10 cellular contexts compared by ENCODE assay signal in the genomic region with DNA sequence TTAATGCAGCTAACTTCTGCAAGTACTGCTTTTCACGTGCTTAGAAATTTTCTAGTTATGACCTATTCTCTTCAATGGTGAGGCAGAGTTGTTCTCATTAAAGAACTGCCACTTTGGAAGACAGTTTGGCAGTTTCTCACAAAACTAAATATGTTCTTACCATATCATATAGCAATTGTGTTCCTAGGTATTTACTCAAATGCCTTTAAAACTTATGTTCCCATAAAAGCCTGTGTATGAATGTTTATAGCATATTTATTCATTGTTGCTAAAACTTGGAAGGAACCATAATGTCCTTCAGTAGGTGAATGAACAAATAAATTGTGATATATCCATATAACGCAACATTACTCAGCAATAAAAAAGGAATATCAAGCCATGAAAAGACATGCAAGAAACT.
"Had no signal": no experiment of that assay in that cellular context is flagged by ENCODE, and none has a peak within 500 bp of the region (broad histone marks: within the 10 kb centered on the region; RNA-seq: fewer than 3 reads in every experiment).

No MANE protein-coding gene starts in this region.

- H3K36me3 ChIP-seq: HAP-1 had no signal

- FAIRE-seq: HepG2 had no signal

- DNase-seq: GM23248, GOT3, H7, HFFc6, KBM-7 had no signal

- H3K9ac ChIP-seq: GM23248, KMS-11 had no signal

- H3K4me3 ChIP-seq: GM23248, HAP-1 had no signal

- ATAC-seq: HCT116, HepG2 had no signal

- H2AFZ ChIP-seq: GM23248 had no signal

- H3K27ac ChIP-seq: GM23248, HL-60, KMS-11 had no signal

- H3K9me3 ChIP-seq: HAP-1 had no signal

- H3K4me2 ChIP-seq: KMS-11 had no signal
